8 cellular contexts compared by ENCODE assay signal in the genomic region with DNA sequence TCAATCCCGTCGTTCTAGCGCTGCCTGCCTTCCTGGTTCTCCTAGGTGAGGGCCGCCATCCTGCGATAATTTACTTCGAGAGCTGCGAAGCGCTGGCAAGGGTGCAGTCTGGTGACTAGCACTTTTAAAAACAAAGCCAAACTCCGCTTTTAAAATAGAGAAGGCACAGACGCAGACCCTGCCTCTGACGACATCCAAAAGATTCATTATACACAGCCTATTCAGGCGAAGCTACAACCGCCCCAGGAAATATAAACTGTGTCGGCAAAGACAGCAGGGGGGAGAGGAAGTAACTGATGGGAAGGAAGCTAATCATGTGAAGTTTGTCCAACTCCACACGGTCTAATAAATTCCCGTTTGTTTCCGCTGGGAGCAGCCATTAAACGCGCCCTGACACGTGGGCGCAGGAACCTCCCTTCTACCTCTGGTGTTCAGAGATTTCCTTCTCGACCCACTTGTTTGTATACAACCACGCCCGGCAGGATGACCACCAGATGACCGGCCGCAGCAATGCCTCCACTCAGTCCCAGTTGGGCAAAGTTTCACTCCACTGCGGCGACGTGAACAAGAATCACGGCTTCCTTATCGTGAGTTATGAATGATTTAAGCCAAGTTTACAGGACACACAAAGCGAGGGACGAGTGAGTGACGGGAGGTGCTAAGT. TPM values are rescaled to one million over a fixed set of nuclear protein-coding genes. Genes with fewer than 3 reads are reported as not detected.
A peak's percentile ranks its signal among the peaks of the same experiment; 100 is the strongest.
DNase-seq lines count a peak whose midpoint lies in the region; ATAC-seq, FAIRE-seq and TF ChIP-seq lines count a peak whose summit lies in the region.

No MANE protein-coding gene starts in this region.

- H3K4me1 ChIP-seq in HAP-1 (peaks cover 42% of the 10 kb centered on the region), HepG2 (ENCODE audit: insufficient read depth, low read length) (peaks cover 12% of the 10 kb centered on the region), thoracic aorta (ENCODE audit: control insufficient read depth in 1 of 2, low read depth in 2 of 2) (peaks cover 23 to 54% of the 10 kb centered on the region in 2 donors)

- TF ChIP-seq RAD21 in HepG2 (CRISPR knock-in tag; IDR thresholded peaks at IDR 0.05): no peak

- no peak overlapping the region for H2AFZ ChIP-seq in HepG2 (ENCODE audit: low read length)

- no peaks in the 10 kb centered on the region for H4K20me1 ChIP-seq in HepG2 (ENCODE audit: insufficient read depth, low read length)

- in situ Hi-C loops in HAP-1 (cut with MboI; ENCODE audit: low sequenced_read_pairs): no loop called here
- in situ Hi-C loops in HepG2 (cut with HindIII; ENCODE audit: extremely low pct_ligation_motif_present, low pct_unique_long_range_greater_than_20kb): no loop called here

- no peaks in the 10 kb centered on the region for H3K79me2 ChIP-seq in HepG2 (ENCODE audit: insufficient read depth, low read length)

- TF ChIP-seq CTCF in BJ (IDR thresholded peaks at IDR 0.05; ENCODE audit: insufficient read depth, low read depth, low read length) (peak; percentile 2; the same call in 1 of the 2 replicates), dorsolateral prefrontal cortex (IDR thresholded peaks at IDR 0.05 in 54 of 56, conservative IDR thresholded peaks at IDR 0.05 in 2 of 56; ENCODE audit: low read depth in 1 of 56, partially characterized antibody in 56 of 56) (peak in 1 of 56 donors; percentile 10), HepG2 (CRISPR knock-in tag; IDR thresholded peaks at IDR 0.05) (no peak), thoracic aorta (IDR thresholded peaks at IDR 0.05) (no peak)

- H3K27me3 ChIP-seq in BJ (ENCODE audit: control insufficient read depth, insufficient read depth, low read length): no peaks in the 10 kb centered on the region
- H3K27me3 ChIP-seq in HAP-1 (ENCODE audit: low read depth): no peaks in the 10 kb centered on the region
- peaks cover 0 to 55% (median 26%) of the 10 kb centered on the region in 45 donors for H3K27me3 ChIP-seq in dorsolateral prefrontal cortex
- peaks cover 5 to 45% of the 10 kb centered on the region in 2 experiments for H3K27me3 ChIP-seq in HepG2 (ENCODE audit: control insufficient read depth in 1 of 2, insufficient read depth in 2 of 2, low read length in 2 of 2)
- H3K27me3 ChIP-seq in thoracic aorta (replicated peaks; ENCODE audit: insufficient read depth): no peaks in the 10 kb centered on the region

- TF ChIP-seq EP300 in HepG2 (IDR thresholded peaks at IDR 0.05; ENCODE audit: low read depth in 2 of 2, low read length in 2 of 2) (no peak), HepG2 (CRISPR knock-in tag; IDR thresholded peaks at IDR 0.05; ENCODE audit: borderline replicate concordance) (no peak)

- TF ChIP-seq POLR2A in HepG2 (IDR thresholded peaks at IDR 0.05; ENCODE audit: insufficient read depth in 1 of 2, low read depth in 2 of 2, low read length in 2 of 2): no peak

- peak; percentile 33 for ATAC-seq in HepG2
- peak; percentile 40 for ATAC-seq in thoracic aorta (ENCODE audit: insufficient number of reproducible peaks, low FRiP score, low read depth)
- ATAC-seq in HG03095 (IDR thresholded peaks at IDR 0.05; ENCODE audit: unreplicated experiment): no peak
- no peak for ATAC-seq in HG02852 (IDR thresholded peaks at IDR 0.05; ENCODE audit: unreplicated experiment)

- peak overlapping the region; percentile 72 for H3K4me2 ChIP-seq in HepG2 (ENCODE audit: low read depth, low read length)

- CTCF ChIA-PET in BJ (lab: Yijun Ruan, JAX) (interaction anchor here (0.6 to 3.1 kb wide), 9 partner anchors 10 to 296 kb away, joined by 3 to 28 read pairs (median 3); partner anchors contain the start of gene GADD45A), HepG2 (lab: Yijun Ruan, JAX; ENCODE audit: low intra/inter-chr PET ratio, low total read pairs) (no interaction called here)

- intact Hi-C loops in dorsolateral prefrontal cortex (cut with DNase I) (no loop called here), HepG2 (cut with micrococcal nuclease; ENCODE audit: unreplicated experiment) (no loop called here)

- DNase-seq in BJ (ENCODE audit: low read depth) (peak; percentile 42), HAP-1 (ENCODE audit: low spot score in 2 of 2) (peak; percentile 69 to 75), RCC 7860 (ENCODE audit: low spot score) (peak; percentile 79), dorsolateral prefrontal cortex (no peak), HepG2 (ENCODE audit: low spot score) (no peak), thoracic aorta (ENCODE audit: low spot score) (no peak)

- peak overlapping the region; percentile 76 for H3K4me3 ChIP-seq in BJ (ENCODE audit: low read depth, low read length)
- peak overlapping the region; percentile 58 for H3K4me3 ChIP-seq in HAP-1
- H3K4me3 ChIP-seq in dorsolateral prefrontal cortex: peak overlapping the region; percentile 42 to 81 (median 65)
- peak overlapping the region in 1 of 3 experiments; percentile 62; a peak in 2 of 6 replicates for H3K4me3 ChIP-seq in HepG2 (replicated peaks in 1 of 3; ENCODE audit: insufficient read depth in 1 of 3, low read depth in 2 of 3, low read length in 3 of 3)
- peak overlapping the region; percentile 80 for H3K4me3 ChIP-seq in thoracic aorta

- H3K9ac ChIP-seq in HepG2 (ENCODE audit: insufficient read depth, low read depth, low read length): no peak overlapping the region

- H3K36me3 ChIP-seq in BJ (ENCODE audit: control insufficient read depth, insufficient read depth, low read length) (no peaks in the 10 kb centered on the region; the same call in 1 of the 2 replicates), HAP-1 (replicated peaks) (peaks cover 4% of the 10 kb centered on the region), HepG2 (replicated peaks in 1 of 2; ENCODE audit: control insufficient read depth in 1 of 2, insufficient read depth in 2 of 2, low read length in 2 of 2) (no peaks in the 10 kb centered on the region), thoracic aorta (no peaks in the 10 kb centered on the region)

- FAIRE-seq in RCC 7860 (lab: Jason Lieb, UNC) (peak; percentile 58), HepG2 (lab: Jason Lieb, UNC) (no peak)

- POLR2A ChIA-PET in BJ (lab: Charles Lee): interaction anchor here (1.0 kb wide), 1 partner anchor 499 kb away, joined by 3 read pairs; no protein-coding TSS in a partner anchor
- POLR2A ChIA-PET in HepG2 (lab: Yijun Ruan, JAX): no interaction called here

- H3K27ac ChIP-seq in dorsolateral prefrontal cortex (peak overlapping the region in 26 of 59 donors; percentile 4 to 84 (median 50)), HepG2 (ENCODE audit: extremely low read length, insufficient read depth, low read length) (no peak overlapping the region), thoracic aorta (peak overlapping the region; percentile 96 to 98)

- WGBS in HepG2 (ENCODE audit: low lambda C conversion rate): 18% methylated on average over 34 of the region's 34 CpGs

- H3K9me3 ChIP-seq in HAP-1: no peaks in the 10 kb centered on the region
- no peaks in the 10 kb centered on the region for H3K9me3 ChIP-seq in HepG2 (ENCODE audit: low read length)
- no peaks in the 10 kb centered on the region for H3K9me3 ChIP-seq in thoracic aorta

- BruUV-seq in HepG2 (replicated peaks; lab: Mats Ljungman, UMichigan): no TSS peak

TF ChIP-seq in HepG2, 621 proteins besides CTCF, POLR2A, EP300 and RAD21:
- TF ChIP-seq ZKSCAN8 (CRISPR knock-in tag; IDR thresholded peaks at IDR 0.05; ENCODE audit: borderline replicate concordance): no peak
- no peak for TF ChIP-seq GTF2F1 (IDR thresholded peaks at IDR 0.05; ENCODE audit: low read length)
- peak; percentile 92; the same call in 1 of the 2 replicates for TF ChIP-seq EZH2 (conservative IDR thresholded peaks at IDR 0.05; ENCODE audit: low read depth, low read length)
- no peak for TF ChIP-seq ZNF713 (CRISPR knock-in tag; IDR thresholded peaks at IDR 0.05)

RNA-seq across cellular contexts. Expression of gene GNG12, which starts 1.3 kb away (rescaled TPM):
- polyA plus RNA-seq in BJ (2011; rRNA removed) (99.6 and 190 TPM in 2 replicates), HepG2 (2011; rRNA removed) (0.11 and 0.17 TPM in 2 replicates)
- polyA minus RNA-seq in BJ (2011; rRNA and poly(A)+ RNA removed): 75.1 and 90.0 TPM in 2 replicates
- total RNA-seq in dorsolateral prefrontal cortex (10 to 100 TPM in 106 of 120 experiments, 1 to 10 TPM in 14; 4.6 to 31.8 (median 14.8) TPM), HepG2 (2016; rRNA removed; fragmentation: Illumina TruSeq; extraction: Trizol) (0.11 and 0.17 TPM in 2 replicates), thoracic aorta (100 to 1,000 TPM; 116 to 137 TPM)
- total RNA-seq in HepG2 (2016; cell fraction: cytosol; rRNA removed; fragmentation: Illumina TruSeq; extraction: Trizol; ENCODE audit: low read depth): not detected in 2 replicates
- total RNA-seq in HepG2 (2016; cell fraction: insoluble cytoplasmic fraction; rRNA removed; fragmentation: Illumina TruSeq; extraction: Trizol): 0.06 and 0.21 TPM in 2 replicates
- 0.12 TPM in 1 of 2 replicates, not detected in the other for total RNA-seq in HepG2 (2016; cell fraction: membrane; rRNA removed; fragmentation: Illumina TruSeq; extraction: Trizol)
- 0.09 TPM in 1 of 2 replicates, not detected in the other for total RNA-seq in HepG2 (2016; cell fraction: nucleus; rRNA removed; fragmentation: Illumina TruSeq; extraction: Trizol)
- 0.03 and 0.09 TPM in 2 replicates for polyA plus RNA-seq in HepG2 (2011; cell fraction: cytosol; rRNA removed)
- polyA plus RNA-seq in HepG2 (2011; cell fraction: nucleus; rRNA removed): 0.06 and 0.12 TPM in 2 replicates
- 0.03 and 0.12 TPM in 2 replicates for polyA plus RNA-seq in HepG2 (2012)
- not detected in 2 replicates for polyA plus RNA-seq in HepG2 (2016; cell fraction: cytosol; fragmentation: Illumina TruSeq; extraction: Trizol; ENCODE audit: low read depth)
- polyA plus RNA-seq in HepG2 (2016; cell fraction: insoluble cytoplasmic fraction; fragmentation: Illumina TruSeq; extraction: Trizol; ENCODE audit: low read depth): 0.17 and 0.32 TPM in 2 replicates
- polyA plus RNA-seq in HepG2 (2016; cell fraction: membrane; fragmentation: Illumina TruSeq; extraction: Trizol; ENCODE audit: low read depth): 0.09 TPM in 1 of 2 replicates, not detected in the other
- not detected in 2 replicates for polyA plus RNA-seq in HepG2 (2016; cell fraction: nucleus; fragmentation: Illumina TruSeq; extraction: Trizol; ENCODE audit: insufficient read depth, low read depth)
- 0.14 and 32.5 TPM in 2 replicates for polyA minus RNA-seq in HepG2 (2011; rRNA and poly(A)+ RNA removed; ENCODE audit: low replicate concordance)
- 0.18 and 0.40 TPM in 2 replicates for polyA minus RNA-seq in HepG2 (2011; cell fraction: cytosol; rRNA and poly(A)+ RNA removed)
- polyA minus RNA-seq in HepG2 (2011; cell fraction: nucleus; rRNA and poly(A)+ RNA removed): 0.50 TPM in 1 of 2 replicates, not detected in the other

Comparison
In these comparisons a context has a peak if more than half of its experiments do, and no peak if none do; other contexts are left out.
1. DNase-seq: peak in BJ (single experiment), HAP-1 (2 of 2) and RCC 7860 (single experiment); none in dorsolateral prefrontal cortex (0 of 10), HepG2 (single experiment) and thoracic aorta (single experiment).
2. ATAC-seq: peak in HepG2 (single experiment) and thoracic aorta (single experiment); none in HG03095 (single experiment) and HG02852 (single experiment).
3. RNA of gene GNG12, which starts 1.3 kb away (total RNA-seq): 116 to 137 TPM in thoracic aorta and 4.6 to 31.8 TPM in dorsolateral prefrontal cortex; 0.06 to 0.21 TPM in HepG2; every median in the first group is over 4 times any median in the second.